ENCODE assay signal across 8 cellular contexts in the genomic region with DNA sequence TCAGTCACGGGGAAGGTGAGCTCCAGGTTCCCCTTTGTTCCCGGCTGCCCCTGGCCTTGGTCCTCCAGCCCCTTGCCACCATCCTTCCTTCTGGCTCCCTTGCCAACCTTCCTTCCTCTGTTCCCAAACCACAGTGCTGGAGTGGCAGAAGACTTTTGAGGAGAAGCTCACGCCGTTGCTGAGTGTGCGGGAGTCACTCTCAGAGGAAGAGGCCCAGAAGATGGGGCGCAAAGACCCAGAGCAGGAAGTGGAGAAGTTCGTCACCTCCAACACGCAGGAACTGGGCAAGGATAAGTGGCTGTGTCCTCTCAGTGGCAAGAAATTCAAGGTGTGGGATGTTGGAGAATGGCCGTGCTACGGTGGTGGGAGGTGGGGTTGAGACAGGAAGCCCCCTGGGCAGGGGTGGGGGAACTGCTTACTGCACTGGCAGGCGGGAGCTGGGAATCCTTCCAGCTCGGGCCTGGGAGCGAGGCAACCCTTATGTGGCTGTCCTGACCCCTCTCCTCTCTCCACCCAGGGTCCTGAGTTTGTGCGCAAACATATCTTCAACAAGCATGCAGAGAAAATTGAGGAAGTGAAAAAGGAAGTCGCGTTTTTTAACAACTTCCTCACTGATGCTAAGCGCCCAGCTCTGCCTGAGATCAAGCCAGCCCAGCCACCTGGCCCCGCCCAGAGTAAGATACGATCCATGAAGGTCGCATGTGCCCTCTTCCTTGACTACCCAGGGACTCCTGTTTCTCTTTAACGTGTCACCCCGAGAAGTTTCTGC.
DNase-seq lines count a peak whose midpoint lies in the region; ATAC-seq lines count a peak whose summit lies in the region.

No MANE protein-coding gene starts in this region.

- peaks cover 57% of the 10 kb centered on the region for H3K36me3 Mint-ChIP-seq in central memory CD8-positive, alpha-beta T cell (ENCODE audit: insufficient read depth)

- no peak overlapping the region for H3K4me3 ChIP-seq in SK-N-MC

- DNase-seq in SK-N-MC (ENCODE audit: low read depth, low spot score), result no peak
- peak in 1 of 2 donors; percentile 47 for DNase-seq in central memory CD8-positive, alpha-beta T cell (ENCODE audit: low spot score in 2 of 2)
- DNase-seq in stimulated activated CD4-positive, alpha-beta T cell treated with anti-CD3 and anti-CD28 coated beads, Interleukin-15, amount 100 ng/mL, for 24 hours, result peak; percentile 71
- DNase-seq in SW480 (ENCODE audit: low spot score), result no peak
- DNase-seq in NCI-H146 treated with DMSO at 0.1 percent for 48 hours (lab: John Stamatoyannopoulos, UW; ENCODE audit: unreplicated experiment), result no peak
- no peak for DNase-seq in NCI-H446 treated with DMSO at 0.1 percent for 48 hours (lab: John Stamatoyannopoulos, UW)

- H3K4me3 Mint-ChIP-seq in central memory CD8-positive, alpha-beta T cell, result peak overlapping the region; percentile 77

- no peak overlapping the region for H3K9ac ChIP-seq in SK-N-MC (ENCODE audit: insufficient read length)

- peaks cover 67% of the 10 kb centered on the region for H3K36me3 ChIP-seq in SK-N-MC (ENCODE audit: insufficient read depth, low read length)

- H3K27ac Mint-ChIP-seq in central memory CD8-positive, alpha-beta T cell (ENCODE audit: low read depth), result peak overlapping the region; percentile 88

- ATAC-seq in GM18858 (IDR thresholded peaks at IDR 0.05; ENCODE audit: unreplicated experiment) (peak; percentile 51), HG02981 (IDR thresholded peaks at IDR 0.05; ENCODE audit: unreplicated experiment) (peak; percentile 40)
- ATAC-seq in central memory CD8-positive, alpha-beta T cell (replicated peaks; ENCODE audit: extremely low read depth, poor library complexity, severe bottlenecking), result no peak

- peaks cover 68% of the 10 kb centered on the region for H3K4me1 Mint-ChIP-seq in central memory CD8-positive, alpha-beta T cell

- H3K27me3 Mint-ChIP-seq in central memory CD8-positive, alpha-beta T cell, result peaks cover 15% of the 10 kb centered on the region

- H3K9me3 Mint-ChIP-seq in central memory CD8-positive, alpha-beta T cell, result no peaks in the 10 kb centered on the region

- no peaks in the 10 kb centered on the region for H3K9me3 ChIP-seq in SK-N-MC (ENCODE audit: low read depth, low read length)

- H3K27ac ChIP-seq in SK-N-MC, result peak overlapping the region; percentile 17; the same call in 1 of the 2 replicates
